In the genomic region with DNA sequence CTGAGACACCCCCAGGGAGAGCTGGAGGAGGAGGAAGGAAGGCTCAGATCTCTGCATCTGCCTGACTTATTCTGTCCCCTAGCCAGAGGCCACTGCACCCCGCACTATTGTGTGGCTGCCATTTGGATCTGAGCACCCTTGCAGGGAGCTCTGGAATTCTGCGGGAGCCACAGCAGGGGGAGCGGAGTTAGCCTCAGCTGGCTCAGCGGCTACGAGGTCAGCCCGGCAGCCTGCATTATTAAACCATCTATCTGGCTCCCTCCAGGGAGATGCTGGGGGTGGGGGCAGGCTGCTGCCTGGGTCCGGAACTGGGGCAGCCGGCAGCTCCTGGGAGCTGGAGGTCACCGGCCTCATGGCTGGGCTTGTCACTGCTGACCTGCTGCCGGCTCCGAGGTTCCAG, we compare ENCODE assay signal across 2 cellular contexts.
TF ChIP-seq lines count a peak whose summit lies in the region.

No MANE protein-coding gene starts in this region.

TF ChIP-seq in A549, 52 proteins besides CTCF, POLR2A, EP300 and RAD21 (continued from another document):
- TF ChIP-seq PHF8 (IDR thresholded peaks at IDR 0.05; ENCODE audit: borderline replicate concordance, low read depth), result no peak
- no peak for TF ChIP-seq JUN (IDR thresholded peaks at IDR 0.05)
- TF ChIP-seq RCOR1 (IDR thresholded peaks at IDR 0.05; ENCODE audit: low read depth, low read length), result no peak

TF ChIP-seq in HCT116, 20 proteins besides CTCF, POLR2A, EP300 and RAD21:
- TF ChIP-seq, protein P1, sequence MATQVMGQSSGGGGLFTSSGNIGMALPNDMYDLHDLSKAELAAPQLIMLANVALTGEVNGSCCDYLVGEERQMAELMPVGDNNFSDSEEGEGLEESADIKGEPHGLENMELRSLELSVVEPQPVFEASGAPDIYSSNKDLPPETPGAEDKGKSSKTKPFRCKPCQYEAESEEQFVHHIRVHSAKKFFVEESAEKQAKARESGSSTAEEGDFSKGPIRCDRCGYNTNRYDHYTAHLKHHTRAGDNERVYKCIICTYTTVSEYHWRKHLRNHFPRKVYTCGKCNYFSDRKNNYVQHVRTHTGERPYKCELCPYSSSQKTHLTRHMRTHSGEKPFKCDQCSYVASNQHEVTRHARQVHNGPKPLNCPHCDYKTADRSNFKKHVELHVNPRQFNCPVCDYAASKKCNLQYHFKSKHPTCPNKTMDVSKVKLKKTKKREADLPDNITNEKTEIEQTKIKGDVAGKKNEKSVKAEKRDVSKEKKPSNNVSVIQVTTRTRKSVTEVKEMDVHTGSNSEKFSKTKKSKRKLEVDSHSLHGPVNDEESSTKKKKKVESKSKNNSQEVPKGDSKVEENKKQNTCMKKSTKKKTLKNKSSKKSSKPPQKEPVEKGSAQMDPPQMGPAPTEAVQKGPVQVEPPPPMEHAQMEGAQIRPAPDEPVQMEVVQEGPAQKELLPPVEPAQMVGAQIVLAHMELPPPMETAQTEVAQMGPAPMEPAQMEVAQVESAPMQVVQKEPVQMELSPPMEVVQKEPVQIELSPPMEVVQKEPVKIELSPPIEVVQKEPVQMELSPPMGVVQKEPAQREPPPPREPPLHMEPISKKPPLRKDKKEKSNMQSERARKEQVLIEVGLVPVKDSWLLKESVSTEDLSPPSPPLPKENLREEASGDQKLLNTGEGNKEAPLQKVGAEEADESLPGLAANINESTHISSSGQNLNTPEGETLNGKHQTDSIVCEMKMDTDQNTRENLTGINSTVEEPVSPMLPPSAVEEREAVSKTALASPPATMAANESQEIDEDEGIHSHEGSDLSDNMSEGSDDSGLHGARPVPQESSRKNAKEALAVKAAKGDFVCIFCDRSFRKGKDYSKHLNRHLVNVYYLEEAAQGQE (IDR thresholded peaks at IDR 0.05; ENCODE audit: low read depth), result no peak
- TF ChIP-seq SP1 (IDR thresholded peaks at IDR 0.05; ENCODE audit: low read depth), result no peak
- no peak for TF ChIP-seq ZFX (IDR thresholded peaks at IDR 0.05)
- TF ChIP-seq JUND (IDR thresholded peaks at IDR 0.05), result no peak
- no peak for TF ChIP-seq EZH2 (IDR thresholded peaks at IDR 0.05)
- TF ChIP-seq YY1 (IDR thresholded peaks at IDR 0.05; ENCODE audit: extremely low read depth, insufficient replicate concordance, low read depth, low read length), result no peak
- TF ChIP-seq, protein P2, sequence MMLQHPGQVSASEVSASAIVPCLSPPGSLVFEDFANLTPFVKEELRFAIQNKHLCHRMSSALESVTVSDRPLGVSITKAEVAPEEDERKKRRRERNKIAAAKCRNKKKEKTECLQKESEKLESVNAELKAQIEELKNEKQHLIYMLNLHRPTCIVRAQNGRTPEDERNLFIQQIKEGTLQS (IDR thresholded peaks at IDR 0.05), result no peak
- no peak for TF ChIP-seq POLR2AphosphoS5 (IDR thresholded peaks at IDR 0.05; ENCODE audit: low read depth, low read length)
